In the genomic region with DNA sequence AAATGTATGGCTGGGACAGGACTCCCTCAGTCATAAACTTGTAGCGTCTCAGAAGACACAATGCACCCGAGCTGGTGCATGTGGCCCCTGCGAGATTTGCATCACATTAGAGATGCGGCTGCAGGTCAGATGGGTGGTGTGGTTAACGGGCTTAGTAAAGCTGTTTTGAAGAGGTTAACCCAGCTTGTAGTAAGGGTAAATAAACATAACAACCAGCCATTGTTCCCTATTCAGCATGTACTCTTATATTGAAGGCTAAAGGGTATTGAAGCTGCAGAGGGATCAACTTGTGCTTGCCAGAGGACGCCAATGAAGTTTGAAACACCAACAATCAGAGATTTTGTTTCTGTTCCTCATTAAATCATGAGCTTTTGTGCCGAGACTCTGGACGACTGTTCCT, we compare ENCODE assay signal across 1 cellular context.
A peak's percentile ranks its signal among the peaks of the same experiment; 100 is the strongest.
TF ChIP-seq lines count a peak whose summit lies in the region.

No MANE protein-coding gene starts in this region.

TF ChIP-seq in WTC11, 78 proteins besides CTCF, POLR2A, EP300 and RAD21 (continued from another document and continues in another):
- TF ChIP-seq ERG (CRISPR knock-in tag; IDR thresholded peaks at IDR 0.05) = no peak
- TF ChIP-seq, protein P1, sequence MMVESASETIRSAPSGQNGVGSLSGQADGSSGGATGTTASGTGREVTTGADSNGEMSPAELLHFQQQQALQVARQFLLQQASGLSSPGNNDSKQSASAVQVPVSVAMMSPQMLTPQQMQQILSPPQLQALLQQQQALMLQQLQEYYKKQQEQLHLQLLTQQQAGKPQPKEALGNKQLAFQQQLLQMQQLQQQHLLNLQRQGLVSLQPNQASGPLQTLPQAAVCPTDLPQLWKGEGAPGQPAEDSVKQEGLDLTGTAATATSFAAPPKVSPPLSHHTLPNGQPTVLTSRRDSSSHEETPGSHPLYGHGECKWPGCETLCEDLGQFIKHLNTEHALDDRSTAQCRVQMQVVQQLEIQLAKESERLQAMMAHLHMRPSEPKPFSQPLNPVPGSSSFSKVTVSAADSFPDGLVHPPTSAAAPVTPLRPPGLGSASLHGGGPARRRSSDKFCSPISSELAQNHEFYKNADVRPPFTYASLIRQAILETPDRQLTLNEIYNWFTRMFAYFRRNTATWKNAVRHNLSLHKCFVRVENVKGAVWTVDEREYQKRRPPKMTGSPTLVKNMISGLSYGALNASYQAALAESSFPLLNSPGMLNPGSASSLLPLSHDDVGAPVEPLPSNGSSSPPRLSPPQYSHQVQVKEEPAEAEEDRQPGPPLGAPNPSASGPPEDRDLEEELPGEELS (CRISPR knock-in tag; IDR thresholded peaks at IDR 0.05) = peak; percentile 72; the same call in 1 of the 2 replicates
- peak; percentile 25; the same call in 1 of the 2 replicates for TF ChIP-seq CREB1 (CRISPR knock-in tag; IDR thresholded peaks at IDR 0.05)
- TF ChIP-seq FOXP1 (CRISPR knock-in tag; IDR thresholded peaks at IDR 0.05; ENCODE audit: borderline replicate concordance) = no peak
- no peak for TF ChIP-seq GRHL2 (CRISPR knock-in tag; IDR thresholded peaks at IDR 0.05; ENCODE audit: insufficient replicate concordance, severe bottlenecking)
- TF ChIP-seq ELF4 (CRISPR knock-in tag; IDR thresholded peaks at IDR 0.05; ENCODE audit: low read depth) = no peak
- TF ChIP-seq, protein P2, sequence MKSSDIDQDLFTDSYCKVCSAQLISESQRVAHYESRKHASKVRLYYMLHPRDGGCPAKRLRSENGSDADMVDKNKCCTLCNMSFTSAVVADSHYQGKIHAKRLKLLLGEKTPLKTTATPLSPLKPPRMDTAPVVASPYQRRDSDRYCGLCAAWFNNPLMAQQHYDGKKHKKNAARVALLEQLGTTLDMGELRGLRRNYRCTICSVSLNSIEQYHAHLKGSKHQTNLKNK (CRISPR knock-in tag; IDR thresholded peaks at IDR 0.05) = no peak
- no peak for TF ChIP-seq ESRRA (CRISPR knock-in tag; IDR thresholded peaks at IDR 0.05; ENCODE audit: borderline replicate concordance)
- TF ChIP-seq, protein P3, sequence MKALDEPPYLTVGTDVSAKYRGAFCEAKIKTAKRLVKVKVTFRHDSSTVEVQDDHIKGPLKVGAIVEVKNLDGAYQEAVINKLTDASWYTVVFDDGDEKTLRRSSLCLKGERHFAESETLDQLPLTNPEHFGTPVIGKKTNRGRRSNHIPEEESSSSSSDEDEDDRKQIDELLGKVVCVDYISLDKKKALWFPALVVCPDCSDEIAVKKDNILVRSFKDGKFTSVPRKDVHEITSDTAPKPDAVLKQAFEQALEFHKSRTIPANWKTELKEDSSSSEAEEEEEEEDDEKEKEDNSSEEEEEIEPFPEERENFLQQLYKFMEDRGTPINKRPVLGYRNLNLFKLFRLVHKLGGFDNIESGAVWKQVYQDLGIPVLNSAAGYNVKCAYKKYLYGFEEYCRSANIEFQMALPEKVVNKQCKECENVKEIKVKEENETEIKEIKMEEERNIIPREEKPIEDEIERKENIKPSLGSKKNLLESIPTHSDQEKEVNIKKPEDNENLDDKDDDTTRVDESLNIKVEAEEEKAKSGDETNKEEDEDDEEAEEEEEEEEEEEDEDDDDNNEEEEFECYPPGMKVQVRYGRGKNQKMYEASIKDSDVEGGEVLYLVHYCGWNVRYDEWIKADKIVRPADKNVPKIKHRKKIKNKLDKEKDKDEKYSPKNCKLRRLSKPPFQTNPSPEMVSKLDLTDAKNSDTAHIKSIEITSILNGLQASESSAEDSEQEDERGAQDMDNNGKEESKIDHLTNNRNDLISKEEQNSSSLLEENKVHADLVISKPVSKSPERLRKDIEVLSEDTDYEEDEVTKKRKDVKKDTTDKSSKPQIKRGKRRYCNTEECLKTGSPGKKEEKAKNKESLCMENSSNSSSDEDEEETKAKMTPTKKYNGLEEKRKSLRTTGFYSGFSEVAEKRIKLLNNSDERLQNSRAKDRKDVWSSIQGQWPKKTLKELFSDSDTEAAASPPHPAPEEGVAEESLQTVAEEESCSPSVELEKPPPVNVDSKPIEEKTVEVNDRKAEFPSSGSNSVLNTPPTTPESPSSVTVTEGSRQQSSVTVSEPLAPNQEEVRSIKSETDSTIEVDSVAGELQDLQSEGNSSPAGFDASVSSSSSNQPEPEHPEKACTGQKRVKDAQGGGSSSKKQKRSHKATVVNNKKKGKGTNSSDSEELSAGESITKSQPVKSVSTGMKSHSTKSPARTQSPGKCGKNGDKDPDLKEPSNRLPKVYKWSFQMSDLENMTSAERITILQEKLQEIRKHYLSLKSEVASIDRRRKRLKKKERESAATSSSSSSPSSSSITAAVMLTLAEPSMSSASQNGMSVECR (CRISPR knock-in tag; IDR thresholded peaks at IDR 0.05; ENCODE audit: borderline replicate concordance) = no peak
- TF ChIP-seq OVOL2 (CRISPR knock-in tag; IDR thresholded peaks at IDR 0.05; ENCODE audit: borderline replicate concordance) = no peak
- TF ChIP-seq IRF2 (CRISPR knock-in tag; IDR thresholded peaks at IDR 0.05; ENCODE audit: borderline replicate concordance, low read depth) = no peak
- TF ChIP-seq CBFB (CRISPR knock-in tag; IDR thresholded peaks at IDR 0.05; ENCODE audit: low read depth) = no peak
- TF ChIP-seq ATF3 (CRISPR knock-in tag; conservative IDR thresholded peaks at IDR 0.05) = no peak
- TF ChIP-seq, protein P4, sequence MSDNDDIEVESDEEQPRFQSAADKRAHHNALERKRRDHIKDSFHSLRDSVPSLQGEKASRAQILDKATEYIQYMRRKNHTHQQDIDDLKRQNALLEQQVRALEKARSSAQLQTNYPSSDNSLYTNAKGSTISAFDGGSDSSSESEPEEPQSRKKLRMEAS (CRISPR knock-in tag; IDR thresholded peaks at IDR 0.05) = no peak; the same call in 1 of the 2 replicates
- TF ChIP-seq JUN (CRISPR knock-in tag; IDR thresholded peaks at IDR 0.05) = no peak
- TF ChIP-seq, protein P5, sequence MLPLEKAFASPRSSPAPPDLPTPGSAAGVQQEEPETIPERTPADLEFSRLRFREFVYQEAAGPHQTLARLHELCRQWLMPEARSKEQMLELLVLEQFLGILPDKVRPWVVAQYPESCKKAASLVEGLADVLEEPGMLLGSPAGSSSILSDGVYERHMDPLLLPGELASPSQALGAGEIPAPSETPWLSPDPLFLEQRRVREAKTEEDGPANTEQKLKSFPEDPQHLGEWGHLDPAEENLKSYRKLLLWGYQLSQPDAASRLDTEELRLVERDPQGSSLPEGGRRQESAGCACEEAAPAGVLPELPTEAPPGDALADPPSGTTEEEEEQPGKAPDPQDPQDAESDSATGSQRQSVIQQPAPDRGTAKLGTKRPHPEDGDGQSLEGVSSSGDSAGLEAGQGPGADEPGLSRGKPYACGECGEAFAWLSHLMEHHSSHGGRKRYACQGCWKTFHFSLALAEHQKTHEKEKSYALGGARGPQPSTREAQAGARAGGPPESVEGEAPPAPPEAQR (CRISPR knock-in tag; IDR thresholded peaks at IDR 0.05) = no peak
- no peak for TF ChIP-seq SMAD3 (CRISPR knock-in tag; IDR thresholded peaks at IDR 0.05; ENCODE audit: borderline replicate concordance)
- TF ChIP-seq, protein P6, sequence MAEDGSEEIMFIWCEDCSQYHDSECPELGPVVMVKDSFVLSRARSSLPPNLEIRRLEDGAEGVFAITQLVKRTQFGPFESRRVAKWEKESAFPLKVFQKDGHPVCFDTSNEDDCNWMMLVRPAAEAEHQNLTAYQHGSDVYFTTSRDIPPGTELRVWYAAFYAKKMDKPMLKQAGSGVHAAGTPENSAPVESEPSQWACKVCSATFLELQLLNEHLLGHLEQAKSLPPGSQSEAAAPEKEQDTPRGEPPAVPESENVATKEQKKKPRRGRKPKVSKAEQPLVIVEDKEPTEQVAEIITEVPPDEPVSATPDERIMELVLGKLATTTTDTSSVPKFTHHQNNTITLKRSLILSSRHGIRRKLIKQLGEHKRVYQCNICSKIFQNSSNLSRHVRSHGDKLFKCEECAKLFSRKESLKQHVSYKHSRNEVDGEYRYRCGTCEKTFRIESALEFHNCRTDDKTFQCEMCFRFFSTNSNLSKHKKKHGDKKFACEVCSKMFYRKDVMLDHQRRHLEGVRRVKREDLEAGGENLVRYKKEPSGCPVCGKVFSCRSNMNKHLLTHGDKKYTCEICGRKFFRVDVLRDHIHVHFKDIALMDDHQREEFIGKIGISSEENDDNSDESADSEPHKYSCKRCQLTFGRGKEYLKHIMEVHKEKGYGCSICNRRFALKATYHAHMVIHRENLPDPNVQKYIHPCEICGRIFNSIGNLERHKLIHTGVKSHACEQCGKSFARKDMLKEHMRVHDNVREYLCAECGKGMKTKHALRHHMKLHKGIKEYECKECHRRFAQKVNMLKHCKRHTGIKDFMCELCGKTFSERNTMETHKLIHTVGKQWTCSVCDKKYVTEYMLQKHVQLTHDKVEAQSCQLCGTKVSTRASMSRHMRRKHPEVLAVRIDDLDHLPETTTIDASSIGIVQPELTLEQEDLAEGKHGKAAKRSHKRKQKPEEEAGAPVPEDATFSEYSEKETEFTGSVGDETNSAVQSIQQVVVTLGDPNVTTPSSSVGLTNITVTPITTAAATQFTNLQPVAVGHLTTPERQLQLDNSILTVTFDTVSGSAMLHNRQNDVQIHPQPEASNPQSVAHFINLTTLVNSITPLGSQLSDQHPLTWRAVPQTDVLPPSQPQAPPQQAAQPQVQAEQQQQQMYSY (CRISPR knock-in tag; IDR thresholded peaks at IDR 0.05) = no peak
- TF ChIP-seq CREM (CRISPR knock-in tag; IDR thresholded peaks at IDR 0.05) = no peak
- TF ChIP-seq, protein P7, sequence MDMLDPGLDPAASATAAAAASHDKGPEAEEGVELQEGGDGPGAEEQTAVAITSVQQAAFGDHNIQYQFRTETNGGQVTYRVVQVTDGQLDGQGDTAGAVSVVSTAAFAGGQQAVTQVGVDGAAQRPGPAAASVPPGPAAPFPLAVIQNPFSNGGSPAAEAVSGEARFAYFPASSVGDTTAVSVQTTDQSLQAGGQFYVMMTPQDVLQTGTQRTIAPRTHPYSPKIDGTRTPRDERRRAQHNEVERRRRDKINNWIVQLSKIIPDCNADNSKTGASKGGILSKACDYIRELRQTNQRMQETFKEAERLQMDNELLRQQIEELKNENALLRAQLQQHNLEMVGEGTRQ (CRISPR knock-in tag; IDR thresholded peaks at IDR 0.05) = peak; percentile 63
- no peak for TF ChIP-seq FOXJ3 (CRISPR knock-in tag; IDR thresholded peaks at IDR 0.05; ENCODE audit: borderline replicate concordance)
- no peak for TF ChIP-seq ATF1 (CRISPR knock-in tag; IDR thresholded peaks at IDR 0.05)
- no peak for TF ChIP-seq RELA (CRISPR knock-in tag; IDR thresholded peaks at IDR 0.05; ENCODE audit: borderline replicate concordance)
- TF ChIP-seq HMGA2 (CRISPR knock-in tag; IDR thresholded peaks at IDR 0.05) = no peak
- TF ChIP-seq ZNF121 (CRISPR knock-in tag; IDR thresholded peaks at IDR 0.05) = no peak
- TF ChIP-seq, protein P8, sequence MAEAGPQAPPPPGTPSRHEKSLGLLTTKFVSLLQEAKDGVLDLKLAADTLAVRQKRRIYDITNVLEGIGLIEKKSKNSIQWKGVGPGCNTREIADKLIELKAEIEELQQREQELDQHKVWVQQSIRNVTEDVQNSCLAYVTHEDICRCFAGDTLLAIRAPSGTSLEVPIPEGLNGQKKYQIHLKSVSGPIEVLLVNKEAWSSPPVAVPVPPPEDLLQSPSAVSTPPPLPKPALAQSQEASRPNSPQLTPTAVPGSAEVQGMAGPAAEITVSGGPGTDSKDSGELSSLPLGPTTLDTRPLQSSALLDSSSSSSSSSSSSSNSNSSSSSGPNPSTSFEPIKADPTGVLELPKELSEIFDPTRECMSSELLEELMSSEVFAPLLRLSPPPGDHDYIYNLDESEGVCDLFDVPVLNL (CRISPR knock-in tag; IDR thresholded peaks at IDR 0.05; ENCODE audit: borderline replicate concordance, low read depth) = no peak
- TF ChIP-seq TP53 (CRISPR knock-in tag; IDR thresholded peaks at IDR 0.05) = no peak
- no peak for TF ChIP-seq ZNF263 (CRISPR knock-in tag; IDR thresholded peaks at IDR 0.05; ENCODE audit: low read depth)
- no peak for TF ChIP-seq CDX4 (CRISPR knock-in tag; IDR thresholded peaks at IDR 0.05; ENCODE audit: borderline replicate concordance)
- no peak for TF ChIP-seq AR (CRISPR knock-in tag; IDR thresholded peaks at IDR 0.05)
- no peak for TF ChIP-seq ZNF232 (CRISPR knock-in tag; IDR thresholded peaks at IDR 0.05)
